ENCODE assay signal across 17 cellular contexts in the genomic region with DNA sequence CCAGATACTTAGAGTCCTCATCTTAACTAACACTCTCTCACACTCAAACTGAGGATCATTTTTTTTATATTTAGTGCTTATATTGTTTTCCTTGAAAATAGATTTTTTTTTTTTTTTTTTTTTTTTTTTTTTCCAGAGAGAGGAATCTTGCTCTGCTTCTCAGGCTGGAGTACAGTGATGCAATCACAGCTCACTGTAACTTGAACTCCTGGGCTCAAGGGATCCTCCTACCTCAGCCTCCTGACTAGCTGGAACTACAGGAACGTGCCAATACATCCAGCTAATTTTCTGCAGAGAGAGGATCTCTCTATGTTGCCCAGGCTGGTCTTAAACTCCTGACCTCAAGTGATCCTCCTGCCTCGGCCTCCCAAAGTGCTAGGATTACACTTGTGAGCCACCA.
DNase-seq lines count a peak whose midpoint lies in the region; ATAC-seq, FAIRE-seq and TF ChIP-seq lines count a peak whose summit lies in the region.
"Had no signal": no experiment of that assay in that cellular context is flagged by ENCODE, and none has a peak within 500 bp of the region (broad histone marks: within the 10 kb centered on the region; RNA-seq: fewer than 3 reads in every experiment).

No MANE protein-coding gene starts in this region.

- H3K4me2 ChIP-seq in HCT116 (ENCODE audit: low read length), result no peak overlapping the region
- no peak overlapping the region for H3K4me2 ChIP-seq in mesendoderm (ENCODE audit: low read length)
- H3K4me2 ChIP-seq: A549, GM23338 had no signal

- no peak for TF ChIP-seq CTCF in HCT116 (IDR thresholded peaks at IDR 0.05 in 2 of 3, conservative IDR thresholded peaks at IDR 0.05 in 1 of 3; ENCODE audit: borderline replicate concordance in 1 of 3, insufficient read depth in 1 of 3, low read depth in 2 of 3, low read length in 2 of 3)
- no peak for TF ChIP-seq CTCF in mesothelial cell of epicardium (IDR thresholded peaks at IDR 0.05; ENCODE audit: unreplicated experiment)

- intact Hi-C loops in HCT116 (cut with micrococcal nuclease), result no loop called here
- intact Hi-C loops in activated T-helper 1 cell treated with anti-CD3 and anti-CD28 coated beads, Interleukin-12 subunit alpha, Interleukin-12 subunit beta, Interleukin-2, Interleukin-4 antibody, amounts not matched to agents 30 ng/mL and 10 ng/mL and 1 ng/mL, durations not matched to agents 14 hours and 24 hours and 36 hours (cut with micrococcal nuclease), result no loop called here

- H3K27ac Mint-ChIP-seq in mesothelial cell of epicardium, result no peak overlapping the region
- no peak overlapping the region for H3K27ac Mint-ChIP-seq in activated T-helper 1 cell treated with anti-CD3 and anti-CD28 coated beads, Interleukin-12 subunit alpha, Interleukin-12 subunit beta, Interleukin-2, Interleukin-4 antibody, amounts not matched to agents 30 ng/mL and 10 ng/mL and 1 ng/mL, durations not matched to agents 14 hours and 24 hours and 36 hours
- H3K27ac Mint-ChIP-seq: CD14-positive monocyte; CD8-positive, alpha-beta T cell; GM23338 had no signal

- H3K79me1 ChIP-seq in mesendoderm (ENCODE audit: low read length), result no peaks in the 10 kb centered on the region

- no peaks in the 10 kb centered on the region for H3K36me3 ChIP-seq in HCT116 (ENCODE audit: control insufficient read depth in 1 of 2, insufficient read depth in 2 of 2, low read length in 2 of 2)
- no peaks in the 10 kb centered on the region for H3K36me3 ChIP-seq in mesendoderm (ENCODE audit: control insufficient read depth, insufficient read depth, low read length)
- H3K36me3 ChIP-seq: BE2C, HAP-1 had no signal

- peaks cover 7% of the 10 kb centered on the region for H3K9me3 Mint-ChIP-seq in mesothelial cell of epicardium
- no peaks in the 10 kb centered on the region for H3K9me3 Mint-ChIP-seq in activated T-helper 1 cell treated with anti-CD3 and anti-CD28 coated beads, Interleukin-12 subunit alpha, Interleukin-12 subunit beta, Interleukin-2, Interleukin-4 antibody, amounts not matched to agents 30 ng/mL and 10 ng/mL and 1 ng/mL, durations not matched to agents 14 hours and 24 hours and 36 hours
- H3K9me3 Mint-ChIP-seq: GM23338 had no signal

- H3K79me2 ChIP-seq in HCT116 (ENCODE audit: insufficient read depth, low read length) (no peaks in the 10 kb centered on the region), mesendoderm (ENCODE audit: control insufficient read depth, insufficient read depth, low read length) (no peaks in the 10 kb centered on the region)

- H2AK5ac ChIP-seq in mesendoderm (ENCODE audit: low read length), result no peak overlapping the region

- no peak overlapping the region for H3K56ac ChIP-seq in mesendoderm (ENCODE audit: low read length)

- peaks cover 2% of the 10 kb centered on the region for H3K36me3 Mint-ChIP-seq in mesothelial cell of epicardium
- H3K36me3 Mint-ChIP-seq in activated T-helper 1 cell treated with anti-CD3 and anti-CD28 coated beads, Interleukin-12 subunit alpha, Interleukin-12 subunit beta, Interleukin-2, Interleukin-4 antibody, amounts not matched to agents 30 ng/mL and 10 ng/mL and 1 ng/mL, durations not matched to agents 14 hours and 24 hours and 36 hours (ENCODE audit: low read depth), result no peaks in the 10 kb centered on the region
- H3K36me3 Mint-ChIP-seq: CD14-positive monocyte; CD8-positive, alpha-beta T cell had no signal

- no peak for DNase-seq in HCT116 (ENCODE audit: low read depth, low spot score)
- DNase-seq in HT1080 (ENCODE audit: low read depth), result peak; percentile 5
- peak; percentile 7 for DNase-seq in amniotic epithelial cell (ENCODE audit: low read depth)
- peak; percentile 26 for DNase-seq in mesendoderm
- DNase-seq in GM12891 (ENCODE audit: insufficient read length, low spot score), result no peak
- no peak for DNase-seq in mesothelial cell of epicardium (ENCODE audit: low spot score in 2 of 2, unreplicated experiment in 2 of 2)
- DNase-seq in activated T-helper 1 cell treated with anti-CD3 and anti-CD28 coated beads, Interleukin-12 subunit alpha, Interleukin-12 subunit beta, Interleukin-2, Interleukin-4 antibody, amounts not matched to agents 30 ng/mL and 10 ng/mL and 1 ng/mL, durations not matched to agents 14 hours and 24 hours and 36 hours (ENCODE audit: low spot score), result no peak
- DNase-seq: BE2C; CD8-positive, alpha-beta T cell; COR-L47; DMS153 had no signal

- H3K18ac ChIP-seq in mesendoderm (ENCODE audit: low read length), result no peak overlapping the region

- H3K27me3 Mint-ChIP-seq in mesothelial cell of epicardium (ENCODE audit: low read depth), result no peaks in the 10 kb centered on the region
- no peaks in the 10 kb centered on the region for H3K27me3 Mint-ChIP-seq in activated T-helper 1 cell treated with anti-CD3 and anti-CD28 coated beads, Interleukin-12 subunit alpha, Interleukin-12 subunit beta, Interleukin-2, Interleukin-4 antibody, amounts not matched to agents 30 ng/mL and 10 ng/mL and 1 ng/mL, durations not matched to agents 14 hours and 24 hours and 36 hours (ENCODE audit: insufficient read depth)

- POLR2A ChIA-PET in HCT116 (lab: Charles Lee), result interaction anchor here (0.7 kb wide), 1 partner anchor 561 kb away, joined by 3 read pairs; no protein-coding TSS in a partner anchor

- H3K4ac ChIP-seq in mesendoderm (ENCODE audit: low read depth, low read length), result no peak overlapping the region

- RAD21 ChIA-PET in HCT116 (lab: Charles Lee; ENCODE audit: low non-redundant PET in 1 of 2, low total read pairs in 2 of 2, uncharacterized antibody in 2 of 2, unreplicated experiment in 2 of 2), result no interaction called here

- no peak overlapping the region for H3K23ac ChIP-seq in mesendoderm (ENCODE audit: low read length)

- TF ChIP-seq POLR2A in HCT116 (IDR thresholded peaks at IDR 0.05; ENCODE audit: borderline replicate concordance, extremely low read depth, insufficient read depth, insufficient read length) (no peak), GM12891 (IDR thresholded peaks at IDR 0.05; ENCODE audit: low read depth, low read length) (no peak)

- no peak overlapping the region for H3K4me3 Mint-ChIP-seq in mesothelial cell of epicardium
- no peak overlapping the region for H3K4me3 Mint-ChIP-seq in activated T-helper 1 cell treated with anti-CD3 and anti-CD28 coated beads, Interleukin-12 subunit alpha, Interleukin-12 subunit beta, Interleukin-2, Interleukin-4 antibody, amounts not matched to agents 30 ng/mL and 10 ng/mL and 1 ng/mL, durations not matched to agents 14 hours and 24 hours and 36 hours
- H3K4me3 Mint-ChIP-seq: CD14-positive monocyte; CD8-positive, alpha-beta T cell; GM23338 had no signal

- H2BK15ac ChIP-seq in mesendoderm (replicated peaks; ENCODE audit: low read depth), result no peak overlapping the region

- no peak overlapping the region for H2BK120ac ChIP-seq in mesendoderm (ENCODE audit: low read depth, low read length)

- no peak overlapping the region for H4K8ac ChIP-seq in mesendoderm (ENCODE audit: low read depth, low read length)

- no peak overlapping the region for H2AFZ ChIP-seq in HCT116 (ENCODE audit: low read depth, low read length, poor library complexity, severe bottlenecking)
- H2AFZ ChIP-seq: GM23338 had no signal

- ATAC-seq in HCT116, result no peak
- ATAC-seq: A549; CD8-positive, alpha-beta T cell; GM23338 had no signal

- H3K4me3 ChIP-seq in HCT116 (replicated peaks in 1 of 2; ENCODE audit: low read depth in 1 of 2, low read length in 2 of 2) (no peak overlapping the region), mesendoderm (ENCODE audit: low read length) (no peak overlapping the region)
- H3K4me3 ChIP-seq: A549, GM23338, HAP-1 had no signal

- H3K9me3 ChIP-seq in HCT116 (ENCODE audit: control insufficient read depth in 1 of 2, insufficient read depth in 1 of 2, low read depth in 1 of 2, low read length in 2 of 2), result no peaks in the 10 kb centered on the region
- H3K9me3 ChIP-seq: A549, BE2C, HAP-1 had no signal

- H3K4me1 ChIP-seq in HCT116 (ENCODE audit: control insufficient read depth in 1 of 2, insufficient read depth in 2 of 2, low read length in 2 of 2) (no peaks in the 10 kb centered on the region), mesendoderm (ENCODE audit: control insufficient read depth, low read depth, low read length) (no peaks in the 10 kb centered on the region)
- H3K4me1 ChIP-seq: A549, BE2C, HAP-1 had no signal

- H4K20me1 ChIP-seq in HCT116 (ENCODE audit: insufficient read depth), result no peaks in the 10 kb centered on the region

- H2BK5ac ChIP-seq in mesendoderm (ENCODE audit: low read length), result no peak overlapping the region

- CTCF ChIA-PET in HCT116 (lab: Charles Lee), result interaction anchor here (2.0 kb wide), 1 partner anchor 21 kb away, joined by 8 read pairs; no protein-coding TSS in a partner anchor

- no peak overlapping the region for H3K9ac ChIP-seq in HCT116 (ENCODE audit: low read length)
- H3K9ac ChIP-seq in mesendoderm (ENCODE audit: low read length), result no peak overlapping the region

- H3K27ac ChIP-seq in HCT116 (ENCODE audit: low read depth, low read length) (no peak overlapping the region), mesendoderm (ENCODE audit: low read depth, low read length) (no peak overlapping the region)
- H3K27ac ChIP-seq: A549 had no signal

- H3K9me2 ChIP-seq in HCT116 (ENCODE audit: insufficient read depth), result no peaks in the 10 kb centered on the region

- H4K5ac ChIP-seq in mesendoderm (ENCODE audit: low read length), result no peak overlapping the region

- no peak for TF ChIP-seq RAD21 in HCT116 (IDR thresholded peaks at IDR 0.05; ENCODE audit: low read depth)

- no peak for FAIRE-seq in GM12891 (lab: Jason Lieb, UNC)
- FAIRE-seq: A549, D721Med, GM18507 had no signal

- WGBS in mesendoderm (ENCODE audit: extremely low coverage, insufficient coverage, low lambda C conversion rate), result no CpG with 5 or more reads among the region's 2 CpGs

- H3K27me3 ChIP-seq in HCT116 (ENCODE audit: insufficient read depth, low read length) (no peaks in the 10 kb centered on the region), mesendoderm (ENCODE audit: insufficient read depth, low read length, poor library complexity) (no peaks in the 10 kb centered on the region)
- H3K27me3 ChIP-seq: BE2C had no signal

- H3K4me1 Mint-ChIP-seq in mesothelial cell of epicardium, result peaks cover 14% of the 10 kb centered on the region
- H3K4me1 Mint-ChIP-seq in activated T-helper 1 cell treated with anti-CD3 and anti-CD28 coated beads, Interleukin-12 subunit alpha, Interleukin-12 subunit beta, Interleukin-2, Interleukin-4 antibody, amounts not matched to agents 30 ng/mL and 10 ng/mL and 1 ng/mL, durations not matched to agents 14 hours and 24 hours and 36 hours (ENCODE audit: low read depth), result no peaks in the 10 kb centered on the region
- H3K4me1 Mint-ChIP-seq: CD14-positive monocyte had no signal

- no TSS peak for BruUV-seq in HCT116 (replicated peaks; lab: Mats Ljungman, UMichigan)

TF ChIP-seq in HCT116, 20 proteins besides CTCF, POLR2A, EP300 and RAD21:
- TF ChIP-seq SRF (IDR thresholded peaks at IDR 0.05; ENCODE audit: low read depth) (no peak), SIN3A (IDR thresholded peaks at IDR 0.05; ENCODE audit: low read depth) (no peak), CEBPB (IDR thresholded peaks at IDR 0.05; ENCODE audit: low read depth) (0 out of 2 replicates have a peak, but pooled peaks have one; percentile 9)

TF ChIP-seq in GM12891, 5 proteins besides CTCF, POLR2A, EP300 and RAD21:
- TF ChIP-seq PAX5 (IDR thresholded peaks at IDR 0.05; ENCODE audit: insufficient read depth, low read length, severe bottlenecking), result no peak

Comparison
In these comparisons a context has a peak if more than half of its experiments do, and no peak if none do; other contexts are left out.
1. DNase-seq: peak in HT1080 (single experiment), amniotic epithelial cell (single experiment) and mesendoderm (single experiment); none in HCT116 (single experiment), GM12891 (single experiment), mesothelial cell of epicardium (0 of 2) and activated T-helper 1 cell treated with anti-CD3 and anti-CD28 coated beads, Interleukin-12 subunit alpha, Interleukin-12 subunit beta, Interleukin-2, Interleukin-4 antibody, amounts not matched to agents 30 ng/mL and 10 ng/mL and 1 ng/mL, durations not matched to agents 14 hours and 24 hours and 36 hours (single experiment).